In the genomic region with DNA sequence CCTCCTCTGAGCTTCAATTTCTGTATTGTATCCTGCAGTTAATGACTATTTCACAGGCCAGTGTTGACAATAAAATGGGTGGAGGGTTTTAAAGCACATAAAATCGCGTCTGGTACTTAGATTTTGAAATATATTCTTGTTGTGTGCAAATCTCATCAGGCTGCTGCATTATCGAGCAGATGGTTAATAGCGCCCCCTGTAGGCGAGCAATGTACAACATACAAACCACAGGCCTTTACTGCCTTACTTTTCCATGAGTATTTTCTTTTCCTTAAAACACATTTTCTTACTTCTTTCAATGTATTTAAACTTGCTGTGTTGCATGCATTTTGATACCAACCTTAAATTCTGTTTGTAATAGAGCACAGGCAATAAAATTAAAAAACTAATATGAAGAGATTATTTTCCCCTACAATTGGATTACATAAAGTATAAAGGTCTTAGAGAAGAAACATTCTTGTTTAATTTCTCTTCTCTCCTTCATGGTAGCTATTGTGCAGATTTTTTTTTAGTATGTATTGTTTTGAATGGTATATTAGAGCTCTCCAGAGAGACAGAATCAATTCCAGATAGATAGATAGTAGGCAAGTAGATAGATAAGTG, we compare ENCODE assay signal across 8 cellular contexts.
DNase-seq lines count a peak whose midpoint lies in the region; ATAC-seq and TF ChIP-seq lines count a peak whose summit lies in the region.

No MANE protein-coding gene starts in this region.

- ATAC-seq in body of pancreas (peak; percentile 40), HG03521 (IDR thresholded peaks at IDR 0.05; ENCODE audit: unreplicated experiment) (no peak)

- no peak overlapping the region for H3K9ac ChIP-seq in liver (ENCODE audit: low read depth in 1 of 2, low read length in 2 of 2)

- H3K9me3 Mint-ChIP-seq in immature natural killer cell, result peaks cover 0 to 27% (median 4%) of the 10 kb centered on the region in 6 donors

- H3K9me3 ChIP-seq in body of pancreas, result no peaks in the 10 kb centered on the region
- no peaks in the 10 kb centered on the region for H3K9me3 ChIP-seq in liver (ENCODE audit: control insufficient read depth in 4 of 4, low read length in 3 of 4)

- peaks cover 0 to 3% (median 0%) of the 10 kb centered on the region in 3 donors for H3K36me3 Mint-ChIP-seq in immature natural killer cell

- no peak overlapping the region for H3K27ac Mint-ChIP-seq in immature natural killer cell

- H3K4me1 Mint-ChIP-seq in immature natural killer cell, result no peaks in the 10 kb centered on the region

- intact Hi-C loops in body of pancreas (cut with DNase I), result no loop called here

- H3K4me3 ChIP-seq in H7 (ENCODE audit: insufficient read depth, low read depth, low read length) (no peak overlapping the region), body of pancreas (no peak overlapping the region), liver (ENCODE audit: low read depth in 1 of 3, low read length in 3 of 3) (no peak overlapping the region)

- DNase-seq in NCI-H82 (lab: John Stamatoyannopoulos, UW) (peak; percentile 65), NCI-H82 treated with DMSO at 0.1 percent for 48 hours (lab: John Stamatoyannopoulos, UW; ENCODE audit: unreplicated experiment) (no peak), H7 (peak; percentile 7), NCI-H2227 (lab: John Stamatoyannopoulos, UW; ENCODE audit: unreplicated experiment) (peak; percentile 54), body of pancreas (peak; percentile 25 to 49 (median 42)), immature natural killer cell (no peak)

- H3K27me3 ChIP-seq in H7 (ENCODE audit: control insufficient read depth, insufficient read depth, low read length) (no peaks in the 10 kb centered on the region), body of pancreas (no peaks in the 10 kb centered on the region), liver (ENCODE audit: control insufficient read depth in 4 of 4, insufficient read depth in 4 of 4, low read length in 3 of 4) (peaks cover 0 to 5% (median 0%) of the 10 kb centered on the region in 4 donors)

- H3K27me3 Mint-ChIP-seq in immature natural killer cell (ENCODE audit: low read depth in 3 of 3), result peaks cover 0 to 2% (median 0%) of the 10 kb centered on the region in 3 donors

- no peak overlapping the region for H3K27ac ChIP-seq in body of pancreas
- H3K27ac ChIP-seq in liver (ENCODE audit: low read depth in 1 of 2, low read length in 2 of 2), result no peak overlapping the region

- TF ChIP-seq POLR2A in body of pancreas (IDR thresholded peaks at IDR 0.05), result no peak

- H3K4me3 Mint-ChIP-seq in immature natural killer cell, result no peak overlapping the region

- 5 to 15% methylated on average over 5 of the region's 5 CpGs for WGBS in body of pancreas, 2 donors
- WGBS in liver, result 2% methylated on average over 5 of the region's 5 CpGs

- peak in 6 of 7 experiments; percentile 27 to 59 (median 36) for TF ChIP-seq CTCF in body of pancreas (IDR thresholded peaks at IDR 0.05)
- peak; percentile 45 for TF ChIP-seq CTCF in liver (IDR thresholded peaks at IDR 0.05; ENCODE audit: low read depth, low read length, missing input control)

- peak; percentile 63 to 72 for TF ChIP-seq RAD21 in liver (IDR thresholded peaks at IDR 0.05)

- no peaks in the 10 kb centered on the region for H3K36me3 ChIP-seq in H7 (replicated peaks; ENCODE audit: control insufficient read depth, insufficient read depth, low read length)
- H3K36me3 ChIP-seq in body of pancreas (replicated peaks in 1 of 2; ENCODE audit: insufficient read depth in 1 of 2, low read depth in 2 of 2), result no peaks in the 10 kb centered on the region
- no peaks in the 10 kb centered on the region for H3K36me3 ChIP-seq in liver (ENCODE audit: control insufficient read depth in 4 of 4, insufficient read depth in 3 of 4, low read depth in 1 of 4, low read length in 3 of 4)

- H3K4me1 ChIP-seq in body of pancreas (no peaks in the 10 kb centered on the region), liver (ENCODE audit: control insufficient read depth in 4 of 4, insufficient read depth in 4 of 4, low read length in 3 of 4) (no peaks in the 10 kb centered on the region)

TF ChIP-seq in liver, 16 proteins besides CTCF, POLR2A, EP300 and RAD21:
- TF ChIP-seq JUND (IDR thresholded peaks at IDR 0.05), result no peak
- TF ChIP-seq, protein P1, sequence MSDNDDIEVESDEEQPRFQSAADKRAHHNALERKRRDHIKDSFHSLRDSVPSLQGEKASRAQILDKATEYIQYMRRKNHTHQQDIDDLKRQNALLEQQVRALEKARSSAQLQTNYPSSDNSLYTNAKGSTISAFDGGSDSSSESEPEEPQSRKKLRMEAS (IDR thresholded peaks at IDR 0.05), result no peak
- no peak for TF ChIP-seq FOXA2 (IDR thresholded peaks at IDR 0.05)
- TF ChIP-seq, protein P2, sequence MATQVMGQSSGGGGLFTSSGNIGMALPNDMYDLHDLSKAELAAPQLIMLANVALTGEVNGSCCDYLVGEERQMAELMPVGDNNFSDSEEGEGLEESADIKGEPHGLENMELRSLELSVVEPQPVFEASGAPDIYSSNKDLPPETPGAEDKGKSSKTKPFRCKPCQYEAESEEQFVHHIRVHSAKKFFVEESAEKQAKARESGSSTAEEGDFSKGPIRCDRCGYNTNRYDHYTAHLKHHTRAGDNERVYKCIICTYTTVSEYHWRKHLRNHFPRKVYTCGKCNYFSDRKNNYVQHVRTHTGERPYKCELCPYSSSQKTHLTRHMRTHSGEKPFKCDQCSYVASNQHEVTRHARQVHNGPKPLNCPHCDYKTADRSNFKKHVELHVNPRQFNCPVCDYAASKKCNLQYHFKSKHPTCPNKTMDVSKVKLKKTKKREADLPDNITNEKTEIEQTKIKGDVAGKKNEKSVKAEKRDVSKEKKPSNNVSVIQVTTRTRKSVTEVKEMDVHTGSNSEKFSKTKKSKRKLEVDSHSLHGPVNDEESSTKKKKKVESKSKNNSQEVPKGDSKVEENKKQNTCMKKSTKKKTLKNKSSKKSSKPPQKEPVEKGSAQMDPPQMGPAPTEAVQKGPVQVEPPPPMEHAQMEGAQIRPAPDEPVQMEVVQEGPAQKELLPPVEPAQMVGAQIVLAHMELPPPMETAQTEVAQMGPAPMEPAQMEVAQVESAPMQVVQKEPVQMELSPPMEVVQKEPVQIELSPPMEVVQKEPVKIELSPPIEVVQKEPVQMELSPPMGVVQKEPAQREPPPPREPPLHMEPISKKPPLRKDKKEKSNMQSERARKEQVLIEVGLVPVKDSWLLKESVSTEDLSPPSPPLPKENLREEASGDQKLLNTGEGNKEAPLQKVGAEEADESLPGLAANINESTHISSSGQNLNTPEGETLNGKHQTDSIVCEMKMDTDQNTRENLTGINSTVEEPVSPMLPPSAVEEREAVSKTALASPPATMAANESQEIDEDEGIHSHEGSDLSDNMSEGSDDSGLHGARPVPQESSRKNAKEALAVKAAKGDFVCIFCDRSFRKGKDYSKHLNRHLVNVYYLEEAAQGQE (IDR thresholded peaks at IDR 0.05), result no peak
- TF ChIP-seq SP1 (IDR thresholded peaks at IDR 0.05), result no peak
- TF ChIP-seq HNF4A (conservative IDR thresholded peaks at IDR 0.05), result no peak
- no peak for TF ChIP-seq RXRA (IDR thresholded peaks at IDR 0.05)
- TF ChIP-seq EGR1 (IDR thresholded peaks at IDR 0.05; ENCODE audit: low read depth in 2 of 2), result no peak
- no peak for TF ChIP-seq FOXA1 (IDR thresholded peaks at IDR 0.05)
- TF ChIP-seq, protein P3, sequence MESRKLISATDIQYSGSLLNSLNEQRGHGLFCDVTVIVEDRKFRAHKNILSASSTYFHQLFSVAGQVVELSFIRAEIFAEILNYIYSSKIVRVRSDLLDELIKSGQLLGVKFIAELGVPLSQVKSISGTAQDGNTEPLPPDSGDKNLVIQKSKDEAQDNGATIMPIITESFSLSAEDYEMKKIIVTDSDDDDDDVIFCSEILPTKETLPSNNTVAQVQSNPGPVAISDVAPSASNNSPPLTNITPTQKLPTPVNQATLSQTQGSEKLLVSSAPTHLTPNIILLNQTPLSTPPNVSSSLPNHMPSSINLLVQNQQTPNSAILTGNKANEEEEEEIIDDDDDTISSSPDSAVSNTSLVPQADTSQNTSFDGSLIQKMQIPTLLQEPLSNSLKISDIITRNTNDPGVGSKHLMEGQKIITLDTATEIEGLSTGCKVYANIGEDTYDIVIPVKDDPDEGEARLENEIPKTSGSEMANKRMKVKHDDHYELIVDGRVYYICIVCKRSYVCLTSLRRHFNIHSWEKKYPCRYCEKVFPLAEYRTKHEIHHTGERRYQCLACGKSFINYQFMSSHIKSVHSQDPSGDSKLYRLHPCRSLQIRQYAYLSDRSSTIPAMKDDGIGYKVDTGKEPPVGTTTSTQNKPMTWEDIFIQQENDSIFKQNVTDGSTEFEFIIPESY (IDR thresholded peaks at IDR 0.05), result no peak
- TF ChIP-seq, protein P4, sequence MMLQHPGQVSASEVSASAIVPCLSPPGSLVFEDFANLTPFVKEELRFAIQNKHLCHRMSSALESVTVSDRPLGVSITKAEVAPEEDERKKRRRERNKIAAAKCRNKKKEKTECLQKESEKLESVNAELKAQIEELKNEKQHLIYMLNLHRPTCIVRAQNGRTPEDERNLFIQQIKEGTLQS (IDR thresholded peaks at IDR 0.05), result no peak
- no peak for TF ChIP-seq HNF4G (IDR thresholded peaks at IDR 0.05)
- TF ChIP-seq TAF1 (conservative IDR thresholded peaks at IDR 0.05), result no peak
- TF ChIP-seq NR2F2 (IDR thresholded peaks at IDR 0.05), result no peak
- no peak for TF ChIP-seq YY1 (IDR thresholded peaks at IDR 0.05)
- no peak for TF ChIP-seq GABPA (IDR thresholded peaks at IDR 0.05 in 1 of 2, conservative IDR thresholded peaks at IDR 0.05 in 1 of 2)

Comparison
In these comparisons a context has a peak if more than half of its experiments do, and no peak if none do; other contexts are left out.
1. DNase-seq: peak in NCI-H82 (single experiment), H7 (single experiment), NCI-H2227 (single experiment) and body of pancreas (4 of 4); none in NCI-H82 treated with DMSO at 0.1 percent for 48 hours (single experiment) and immature natural killer cell (0 of 3).